Comparison of ENCODE assay signal across 8 cellular contexts in the genomic region with DNA sequence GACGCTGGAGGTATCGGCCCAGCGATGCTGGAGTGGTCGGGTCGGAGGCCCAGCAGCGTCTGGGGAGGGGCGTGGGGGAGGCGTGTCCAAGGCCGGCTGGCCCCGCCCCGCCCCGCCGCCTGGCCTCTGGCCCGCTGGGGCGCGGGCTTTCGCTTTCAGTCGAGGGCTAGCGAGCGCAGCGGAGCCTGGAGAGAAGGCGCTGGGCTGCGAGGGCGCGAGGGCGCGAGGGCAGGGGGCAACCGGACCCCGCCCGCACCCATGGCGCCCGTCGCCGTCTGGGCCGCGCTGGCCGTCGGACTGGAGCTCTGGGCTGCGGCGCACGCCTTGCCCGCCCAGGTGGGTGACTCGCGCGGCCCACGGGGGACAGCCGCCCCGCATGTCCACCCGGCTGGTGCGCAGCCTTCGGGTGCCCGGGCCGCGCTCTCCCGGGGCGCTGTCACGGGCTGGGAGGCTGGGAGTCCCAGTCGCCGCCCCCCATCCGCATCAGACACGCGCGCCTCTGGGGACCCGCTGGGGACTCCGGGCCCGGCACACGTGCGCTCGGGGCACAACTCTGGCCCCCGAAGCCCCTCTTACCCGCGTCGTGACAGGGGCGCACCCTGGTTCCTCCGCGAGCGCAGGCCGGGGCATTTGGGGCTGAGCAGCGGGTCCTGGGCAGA. TPM values are rescaled to one million over a fixed set of nuclear protein-coding genes. Genes with fewer than 3 reads are reported as not detected.
DNase-seq lines count a peak whose midpoint lies in the region; ATAC-seq and TF ChIP-seq lines count a peak whose summit lies in the region.

A gene (plus strand): TSS at position 158 of the 659 bp plus-strand sequence. CDS start 101 bp downstream, at position 259.

- no peaks in the 10 kb centered on the region for H3K27me3 Mint-ChIP-seq in Calu3 (ENCODE audit: unreplicated experiment)
- no peaks in the 10 kb centered on the region for H3K27me3 Mint-ChIP-seq in naive thymus-derived CD4-positive, alpha-beta T cell

- no TSS peak for BruUV-seq in Calu3 (replicated peaks; lab: Mats Ljungman, UMichigan)

- H3K4me1 Mint-ChIP-seq in Calu3 (ENCODE audit: low read depth, unreplicated experiment): peaks cover 27% of the 10 kb centered on the region
- H3K4me1 Mint-ChIP-seq in naive thymus-derived CD4-positive, alpha-beta T cell: peaks cover 42 to 83% (median 60%) of the 10 kb centered on the region in 7 donors

- peaks cover 8% of the 10 kb centered on the region for H3K36me3 Mint-ChIP-seq in Calu3 (ENCODE audit: insufficient read depth, unreplicated experiment)
- peaks cover 3 to 38% (median 5%) of the 10 kb centered on the region in 5 donors for H3K36me3 Mint-ChIP-seq in naive thymus-derived CD4-positive, alpha-beta T cell

- no peaks in the 10 kb centered on the region for H3K27me3 ChIP-seq in naive thymus-derived CD4-positive, alpha-beta T cell (ENCODE audit: control insufficient read depth in 2 of 2, insufficient read depth in 2 of 2, low read length in 2 of 2)

- no peaks in the 10 kb centered on the region for H3K9me3 ChIP-seq in naive thymus-derived CD4-positive, alpha-beta T cell (ENCODE audit: control insufficient read depth in 2 of 3, low read length in 3 of 3)

- peaks cover 19 to 59% of the 10 kb centered on the region in 2 donors for H3K4me1 ChIP-seq in naive thymus-derived CD4-positive, alpha-beta T cell (ENCODE audit: control insufficient read depth in 2 of 2, insufficient read depth in 2 of 2, low read length in 2 of 2)

- H3K27ac Mint-ChIP-seq in Calu3 (ENCODE audit: unreplicated experiment): no peak within 1 kb of the TSS
- H3K27ac Mint-ChIP-seq in naive thymus-derived CD4-positive, alpha-beta T cell: peak within 1 kb of the TSS; percentile 94 to 100 (median 98)

- CTCF ChIA-PET in Calu3 (lab: Charles Lee): no interaction called here
- CTCF ChIA-PET in naive thymus-derived CD4-positive, alpha-beta T cell (lab: Charles Lee): no interaction called here

- TF ChIP-seq CTCF in Calu3 (IDR thresholded peaks at IDR 0.05; ENCODE audit: unreplicated experiment): no peak

- H3K27ac ChIP-seq in naive thymus-derived CD4-positive, alpha-beta T cell (ENCODE audit: low read depth, low read length): peak within 1 kb of the TSS; percentile 91
- peak within 1 kb of the TSS; percentile 45 for H3K27ac ChIP-seq in temporal lobe (ENCODE audit: low read depth, low read length)

- H3K4me3 Mint-ChIP-seq in Calu3 (ENCODE audit: low read depth, unreplicated experiment): peak within 1 kb of the TSS; percentile 65
- peak within 1 kb of the TSS; percentile 94 to 100 (median 98) for H3K4me3 Mint-ChIP-seq in naive thymus-derived CD4-positive, alpha-beta T cell

- H3K4me3 ChIP-seq in naive thymus-derived CD4-positive, alpha-beta T cell (ENCODE audit: low read length): peak within 1 kb of the TSS; percentile 84

- intact Hi-C loops in Calu3 (cut with micrococcal nuclease; ENCODE audit: unreplicated experiment): no loop called here
- intact Hi-C loops in naive thymus-derived CD4-positive, alpha-beta T cell (cut with micrococcal nuclease): loop anchor here (1.0 to 5.0 kb wide), 5 partner anchors 10 to 450 kb away; a partner anchor contains a TSS

- DNase-seq in Calu3: peak; percentile 58
- DNase-seq in NCI-H2196 treated with DMSO at 0.1 percent for 48 hours (lab: John Stamatoyannopoulos, UW; ENCODE audit: unreplicated experiment): peak; percentile 30
- DNase-seq in activated T-cell treated with anti-CD3 and anti-CD28 coated beads for 4 hours: peak; percentile 57
- DNase-seq in naive thymus-derived CD4-positive, alpha-beta T cell: peak; percentile 42 to 84 (median 51)
- DNase-seq in T1000 (lab: John Stamatoyannopoulos, UW): no peak

- ATAC-seq in GM21423 (IDR thresholded peaks at IDR 0.05; ENCODE audit: unreplicated experiment) (peak; percentile 54), esophagus mucosa (peak; percentile 44)
- peak; percentile 82 for ATAC-seq in naive thymus-derived CD4-positive, alpha-beta T cell

- no peaks in the 10 kb centered on the region for H3K9me3 Mint-ChIP-seq in Calu3 (ENCODE audit: low read depth, unreplicated experiment)
- peaks cover 0 to 2% (median 0%) of the 10 kb centered on the region in 11 donors for H3K9me3 Mint-ChIP-seq in naive thymus-derived CD4-positive, alpha-beta T cell

- no peaks in the 10 kb centered on the region for H3K36me3 ChIP-seq in naive thymus-derived CD4-positive, alpha-beta T cell (ENCODE audit: control insufficient read depth in 2 of 3, insufficient read depth in 3 of 3, low read length in 3 of 3)

- POLR2A ChIA-PET in naive thymus-derived CD4-positive, alpha-beta T cell (lab: Charles Lee): interaction anchor here (0.8 to 4.5 kb wide), 11 partner anchors 8 to 43 kb away, joined by 3 to 29 read pairs (median 5); no protein-coding TSS in a partner anchor

RNA-seq across cellular contexts. Expression of the gene that starts here (rescaled TPM):
- total RNA-seq in Calu3 (2022) (1.3 and 2.9 TPM in 2 replicates), esophagus mucosa (4.1 TPM), temporal lobe (2.0 TPM)
- 100 to 1,000 TPM in 2 of 5 experiments, 10 to 100 TPM in 3; 38.6 to 278 (median 60.3) TPM for total RNA-seq in naive thymus-derived CD4-positive, alpha-beta T cell
- polyA plus RNA-seq in naive thymus-derived CD4-positive, alpha-beta T cell: 10 to 100 TPM; 30.1 to 48.2 TPM
